Comparison of ENCODE assay signal across 15 cellular contexts in genomic region chr2:127404466-127405251, GRCh38. TPM values are rescaled to one million over a fixed set of nuclear protein-coding genes. Genes with fewer than 3 reads are reported as not detected.
A peak's percentile ranks its signal among the peaks of the same experiment; 100 is the strongest.
DNase-seq lines count a peak whose midpoint lies in the region; ATAC-seq and TF ChIP-seq lines count a peak whose summit lies in the region.
"Had no signal": no experiment of that assay in that cellular context is flagged by ENCODE, and none has a peak within 500 bp of the region (broad histone marks: within the 10 kb centered on the region; RNA-seq: fewer than 3 reads in every experiment).

No MANE protein-coding gene starts in this region.

- no peaks in the 10 kb centered on the region for H3K4me1 ChIP-seq in endodermal cell (ENCODE audit: control insufficient read depth, insufficient read depth, low read length)

- no peaks in the 10 kb centered on the region for H3K36me3 Mint-ChIP-seq in CD14-positive monocyte
- H3K36me3 Mint-ChIP-seq in endodermal cell (ENCODE audit: low read depth) = no peaks in the 10 kb centered on the region
- H3K36me3 Mint-ChIP-seq in immature natural killer cell = no peaks in the 10 kb centered on the region
- no peaks in the 10 kb centered on the region for H3K36me3 Mint-ChIP-seq in stimulated activated naive B cell treated with anti-CD40 and anti-IgM and Interleukin-4, amounts not matched to agents 10 μg/mL and 1 μg/mL and 100 μg/mL, for 72 hours

- no peak overlapping the region for H3K27ac ChIP-seq in endodermal cell (ENCODE audit: low read depth, low read length)
- H3K27ac ChIP-seq: epithelial cell of prostate, PC-9, WERI-Rb-1 had no signal

- H3K9me3 Mint-ChIP-seq in CD14-positive monocyte = no peaks in the 10 kb centered on the region
- no peaks in the 10 kb centered on the region for H3K9me3 Mint-ChIP-seq in endodermal cell
- H3K9me3 Mint-ChIP-seq in immature natural killer cell = no peaks in the 10 kb centered on the region
- H3K9me3 Mint-ChIP-seq in stimulated activated naive B cell treated with anti-CD40 and anti-IgM and Interleukin-4, amounts not matched to agents 10 μg/mL and 1 μg/mL and 100 μg/mL, for 72 hours = no peaks in the 10 kb centered on the region

- intact Hi-C loops in CD14-positive monocyte (cut with micrococcal nuclease) = loop anchor here in 1 of 2 donors (2.0 kb wide), 1 partner anchor 16 kb away; no protein-coding TSS in a partner anchor

- H3K36me3 ChIP-seq in endodermal cell (ENCODE audit: control insufficient read depth, insufficient read depth, low read length) = no peaks in the 10 kb centered on the region
- H3K36me3 ChIP-seq: suprapubic skin, WERI-Rb-1 had no signal

- TF ChIP-seq CTCF in CD14-positive monocyte (IDR thresholded peaks at IDR 0.05) = no peak
- TF ChIP-seq CTCF in endodermal cell (conservative IDR thresholded peaks at IDR 0.05) = no peak

- no peaks in the 10 kb centered on the region for H3K9me3 ChIP-seq in endodermal cell (ENCODE audit: control insufficient read depth, low read length)
- H3K9me3 ChIP-seq: suprapubic skin had no signal

- H3K4me1 Mint-ChIP-seq in CD14-positive monocyte (peaks cover 39% of the 10 kb centered on the region), endodermal cell (peaks cover 2% of the 10 kb centered on the region), immature natural killer cell (peaks cover 5% of the 10 kb centered on the region in 2 donors)
- H3K4me1 Mint-ChIP-seq in stimulated activated naive B cell treated with anti-CD40 and anti-IgM and Interleukin-4, amounts not matched to agents 10 μg/mL and 1 μg/mL and 100 μg/mL, for 72 hours = peaks cover 17 to 35% of the 10 kb centered on the region in 2 donors

- WGBS in endodermal cell (ENCODE audit: insufficient coverage in 1 of 2, insufficient read length in 1 of 2), 2 experiments = 93 to 94% methylated on average over 6 to 7 of the region's 7 CpGs

- DNase-seq in CD14-positive monocyte (ENCODE audit: low spot score) (peak; percentile 60), NOMO-1 treated with DMSO at 0.1 percent for 48 hours (lab: John Stamatoyannopoulos, UW; ENCODE audit: unreplicated experiment) (peak; percentile 84), endodermal cell (peak; percentile 38), pons (ENCODE audit: low spot score) (peak; percentile 71), NCI-H1092 (lab: John Stamatoyannopoulos, UW) (no peak), immature natural killer cell (no peak)
- DNase-seq in stimulated activated naive B cell treated with anti-CD40 and anti-IgM and Interleukin-4, amounts not matched to agents 10 μg/mL and 1 μg/mL and 100 μg/mL, for 72 hours = no peak
- DNase-seq: activated effector memory CD4-positive, alpha-beta T cell treated with Interleukin-2 at 50 U/mL for 16 hours; NCI-H1417; NCI-H226; PC-9; WERI-Rb-1 had no signal

- H3K4me3 ChIP-seq in endodermal cell (ENCODE audit: low read length) = no peak overlapping the region
- H3K4me3 ChIP-seq: PC-9, suprapubic skin had no signal

- ATAC-seq in GM21825 (IDR thresholded peaks at IDR 0.05; ENCODE audit: unreplicated experiment) = no peak
- ATAC-seq in stimulated activated naive B cell treated with anti-CD40 and anti-IgM and Interleukin-4, amounts not matched to agents 10 μg/mL and 1 μg/mL and 100 μg/mL, for 72 hours (replicated peaks) = no peak

- H3K27me3 ChIP-seq in endodermal cell (ENCODE audit: control insufficient read depth, insufficient read depth, low read length, poor library complexity, severe bottlenecking) = no peaks in the 10 kb centered on the region
- H3K27me3 ChIP-seq: suprapubic skin had no signal

- H3K27ac Mint-ChIP-seq in CD14-positive monocyte = peak overlapping the region; percentile 86 to 93 (median 90)
- no peak overlapping the region for H3K27ac Mint-ChIP-seq in endodermal cell
- no peak overlapping the region for H3K27ac Mint-ChIP-seq in immature natural killer cell
- no peak overlapping the region for H3K27ac Mint-ChIP-seq in stimulated activated naive B cell treated with anti-CD40 and anti-IgM and Interleukin-4, amounts not matched to agents 10 μg/mL and 1 μg/mL and 100 μg/mL, for 72 hours

- no peak overlapping the region for H3K9ac ChIP-seq in endodermal cell (ENCODE audit: extremely low read depth, low read length, poor library complexity, severe bottlenecking)

- peaks cover 0 to 3% (median 0%) of the 10 kb centered on the region in 3 donors for H3K27me3 Mint-ChIP-seq in CD14-positive monocyte (ENCODE audit: low read depth in 3 of 3)
- H3K27me3 Mint-ChIP-seq in endodermal cell (ENCODE audit: insufficient read depth) = no peaks in the 10 kb centered on the region
- peaks cover 2 to 21% (median 2%) of the 10 kb centered on the region in 3 donors for H3K27me3 Mint-ChIP-seq in immature natural killer cell (ENCODE audit: low read depth in 3 of 3)
- no peaks in the 10 kb centered on the region for H3K27me3 Mint-ChIP-seq in stimulated activated naive B cell treated with anti-CD40 and anti-IgM and Interleukin-4, amounts not matched to agents 10 μg/mL and 1 μg/mL and 100 μg/mL, for 72 hours

- H3K4me3 Mint-ChIP-seq in CD14-positive monocyte = peak overlapping the region in 1 of 2 donors; percentile 62
- H3K4me3 Mint-ChIP-seq in endodermal cell = no peak overlapping the region
- H3K4me3 Mint-ChIP-seq in immature natural killer cell = no peak overlapping the region
- no peak overlapping the region for H3K4me3 Mint-ChIP-seq in stimulated activated naive B cell treated with anti-CD40 and anti-IgM and Interleukin-4, amounts not matched to agents 10 μg/mL and 1 μg/mL and 100 μg/mL, for 72 hours

RNA-seq across cellular contexts. Expression of gene PROC, which starts 13.6 kb away (rescaled TPM):
- polyA plus RNA-seq in CD14-positive monocyte (not detected), immature natural killer cell (1 to 10 TPM in 1 of 3 donors, under 1 TPM in 1, not detected in 1; 0.87 to 1.7 TPM)
- under 1 TPM; 0.46 to 0.51 TPM for total RNA-seq in endodermal cell
- polyA plus RNA-seq in endodermal cell (2013, experiment 1 of 2) = 1.0 TPM
- polyA plus RNA-seq in endodermal cell (2013, experiment 2 of 2) = 0.66 TPM

RNA-seq across cellular contexts. Expression of gene MAP3K2, which starts 16.9 kb away (rescaled TPM):
- polyA plus RNA-seq in CD14-positive monocyte (10 to 100 TPM; 66.3 to 86.4 TPM), immature natural killer cell (10 to 100 TPM; 37.4 to 55.9 (median 41.4) TPM)
- total RNA-seq in endodermal cell = 10 to 100 TPM; 27.9 to 31.6 TPM
- polyA plus RNA-seq in endodermal cell (2013, experiment 1 of 2) = 16.3 TPM
- polyA plus RNA-seq in endodermal cell (2013, experiment 2 of 2) = 15.5 TPM

Comparison
In these comparisons a context has a peak if more than half of its experiments do, and no peak if none do; other contexts are left out.
1. DNase-seq: peak in CD14-positive monocyte (single experiment), NOMO-1 treated with DMSO at 0.1 percent for 48 hours (single experiment), endodermal cell (single experiment) and pons (single experiment); none in NCI-H1092 (single experiment), immature natural killer cell (0 of 3) and stimulated activated naive B cell treated with anti-CD40 and anti-IgM and Interleukin-4, amounts not matched to agents 10 μg/mL and 1 μg/mL and 100 μg/mL, for 72 hours (single experiment).
2. H3K27ac Mint-ChIP-seq: peak in CD14-positive monocyte (7 of 7); none in endodermal cell (single experiment), immature natural killer cell (0 of 6) and stimulated activated naive B cell treated with anti-CD40 and anti-IgM and Interleukin-4, amounts not matched to agents 10 μg/mL and 1 μg/mL and 100 μg/mL, for 72 hours (single experiment).